19 cellular contexts compared by ENCODE assay signal in the genomic region with DNA sequence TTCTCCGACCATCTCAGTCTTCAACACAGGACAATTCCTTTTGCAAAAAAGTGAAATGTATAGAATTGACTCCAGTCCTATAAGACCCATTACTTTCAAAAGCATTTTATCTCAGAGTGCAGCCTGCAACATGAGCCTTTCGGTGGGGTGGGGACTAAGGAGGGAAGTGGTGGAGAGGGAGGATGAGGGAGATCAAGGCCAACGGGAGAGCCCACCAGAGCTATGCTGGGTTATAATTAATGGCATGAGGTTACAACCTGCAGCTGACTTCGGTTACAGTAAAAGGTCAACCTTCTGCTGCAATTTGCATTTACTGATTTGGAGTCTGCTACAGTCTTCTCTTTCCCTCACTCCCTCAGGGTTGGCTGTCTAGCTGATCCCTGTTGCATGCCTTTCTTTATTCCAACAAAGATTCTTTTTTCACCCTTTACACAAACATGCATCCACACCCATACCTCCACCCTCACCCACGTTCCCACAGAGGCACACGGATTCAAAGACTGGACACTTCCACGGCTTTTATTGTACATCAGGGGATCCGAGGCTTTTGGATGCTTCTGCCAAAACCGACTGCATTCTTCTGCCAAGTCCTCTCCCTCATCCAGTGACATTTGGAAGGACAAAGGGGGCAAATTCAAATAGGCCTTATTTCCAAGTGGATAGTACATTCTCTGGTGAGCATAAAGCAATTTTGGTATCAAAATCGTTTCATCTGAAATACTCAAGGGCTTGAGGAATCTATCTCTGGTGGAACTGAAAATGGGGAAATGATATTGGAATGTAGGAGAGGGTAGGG.
"Had no signal": no experiment of that assay in that cellular context is flagged by ENCODE, and none has a peak within 500 bp of the region (broad histone marks: within the 10 kb centered on the region; RNA-seq: fewer than 3 reads in every experiment).

No MANE protein-coding gene starts in this region.

- H3K9me3 ChIP-seq: colonic mucosa, lower lobe of right lung, suprapubic skin, thyroid gland had no signal

- DNase-seq: cerebellar nuclear complex; colonic mucosa; dermis blood vessel endothelial cell; foreskin keratinocyte; hippocampal formation; kidney glomerular epithelial cell; lower lobe of right lung; mesenchymal stem cell; naive thymus-derived CD4-positive, alpha-beta T cell; posterior cingulate gyrus; stimulated activated CD4-positive, alpha-beta T cell treated with anti-CD3 and anti-CD28 coated beads, Interleukin-4, amount 100 ng/mL, for 1 hour; stimulated activated CD8-positive, alpha-beta memory T cell treated with anti-CD3 and anti-CD28 coated beads, Interleukin-4, amount 100 ng/mL, for 48 hours; stimulated activated naive CD8-positive, alpha-beta T cell treated with anti-CD3 and anti-CD28 coated beads, Interleukin-15, Interleukin-2, amounts not matched to agents 100 U/mL and 50 U/mL, for 24 hours; thyroid gland had no signal

- H3K27me3 ChIP-seq: colonic mucosa, foreskin keratinocyte, suprapubic skin, thyroid gland had no signal

- H3K27me3 Mint-ChIP-seq: naive thymus-derived CD4-positive, alpha-beta T cell; type B pancreatic cell had no signal

- H3K36me3 Mint-ChIP-seq: naive thymus-derived CD4-positive, alpha-beta T cell; stimulated activated effector memory CD8-positive, alpha-beta T cell treated with anti-CD3 and anti-CD28 coated beads, Interleukin-12 subunit alpha, Interleukin-12 subunit beta, amount 100 ng/mL, for 72 hours; type B pancreatic cell had no signal

- H3K36me3 ChIP-seq: colonic mucosa, lower lobe of right lung, suprapubic skin, thyroid gland had no signal

- H3K4me3 Mint-ChIP-seq: naive thymus-derived CD4-positive, alpha-beta T cell; neural crest cell; stimulated activated effector memory CD8-positive, alpha-beta T cell treated with anti-CD3 and anti-CD28 coated beads, Interleukin-12 subunit alpha, Interleukin-12 subunit beta, amount 100 ng/mL, for 72 hours; type B pancreatic cell had no signal

- H3K9me3 Mint-ChIP-seq: neural crest cell, type B pancreatic cell had no signal

- H3K4me1 Mint-ChIP-seq: naive thymus-derived CD4-positive, alpha-beta T cell; neural crest cell; stimulated activated effector memory CD8-positive, alpha-beta T cell treated with anti-CD3 and anti-CD28 coated beads, Interleukin-12 subunit alpha, Interleukin-12 subunit beta, amount 100 ng/mL, for 72 hours had no signal

- H3K27ac ChIP-seq: colonic mucosa, foreskin keratinocyte, lower lobe of right lung, suprapubic skin, thyroid gland had no signal

- ATAC-seq: foreskin keratinocyte; left lobe of liver; lower lobe of right lung; naive thymus-derived CD4-positive, alpha-beta T cell; stimulated activated effector memory CD8-positive, alpha-beta T cell treated with anti-CD3 and anti-CD28 coated beads, Interleukin-12 subunit alpha, Interleukin-12 subunit beta, amount 100 ng/mL, for 72 hours; stimulated activated naive CD8-positive, alpha-beta T cell treated with anti-CD3 and anti-CD28 coated beads, Interleukin-15, Interleukin-2, amounts not matched to agents 100 U/mL and 50 U/mL, for 24 hours had no signal

- H3K27ac Mint-ChIP-seq: naive thymus-derived CD4-positive, alpha-beta T cell; stimulated activated effector memory CD8-positive, alpha-beta T cell treated with anti-CD3 and anti-CD28 coated beads, Interleukin-12 subunit alpha, Interleukin-12 subunit beta, amount 100 ng/mL, for 72 hours; type B pancreatic cell had no signal

- H3K4me3 ChIP-seq: colonic mucosa, lower lobe of right lung, suprapubic skin, thyroid gland had no signal

- H3K4me1 ChIP-seq: colonic mucosa, foreskin keratinocyte, lower lobe of right lung, suprapubic skin, thyroid gland had no signal
